In genomic region chr5:111795142-111795541, GRCh38 we compare ENCODE assay signal across 1 cellular context.
TF ChIP-seq lines count a peak whose summit lies in the region.

No MANE protein-coding gene starts in this region.

TF ChIP-seq in HepG2, 621 proteins besides CTCF, POLR2A, EP300 and RAD21:
- TF ChIP-seq ZNF878 (CRISPR knock-in tag; IDR thresholded peaks at IDR 0.05) (no peak), ZNF30 (CRISPR knock-in tag; IDR thresholded peaks at IDR 0.05) (no peak), CSRNP1 (CRISPR knock-in tag; IDR thresholded peaks at IDR 0.05) (no peak), MAFF (IDR thresholded peaks at IDR 0.05; ENCODE audit: low read depth, low read length) (peak; percentile 74), MAFK (conservative IDR thresholded peaks at IDR 0.05 in 1 of 2, IDR thresholded peaks at IDR 0.05 in 1 of 2; ENCODE audit: low read length in 2 of 2) (peak; percentile 67 to 84), TBP (CRISPR knock-in tag; IDR thresholded peaks at IDR 0.05) (no peak), ZFP62 (CRISPR knock-in tag; IDR thresholded peaks at IDR 0.05) (no peak), MEF2D (CRISPR knock-in tag; IDR thresholded peaks at IDR 0.05) (no peak), ZNF652 (CRISPR knock-in tag; IDR thresholded peaks at IDR 0.05; ENCODE audit: borderline replicate concordance, low read depth) (no peak), ZNF296 (CRISPR knock-in tag; conservative IDR thresholded peaks at IDR 0.05) (no peak)
- TF ChIP-seq, protein P1, sequence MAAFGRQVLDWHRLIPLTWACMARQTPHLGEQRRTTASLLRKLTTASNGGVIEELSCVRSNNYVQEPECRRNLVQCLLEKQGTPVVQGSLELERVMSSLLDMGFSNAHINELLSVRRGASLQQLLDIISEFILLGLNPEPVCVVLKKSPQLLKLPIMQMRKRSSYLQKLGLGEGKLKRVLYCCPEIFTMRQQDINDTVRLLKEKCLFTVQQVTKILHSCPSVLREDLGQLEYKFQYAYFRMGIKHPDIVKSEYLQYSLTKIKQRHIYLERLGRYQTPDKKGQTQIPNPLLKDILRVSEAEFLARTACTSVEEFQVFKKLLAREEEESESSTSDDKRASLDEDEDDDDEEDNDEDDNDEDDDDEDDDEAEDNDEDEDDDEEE (CRISPR knock-in tag; IDR thresholded peaks at IDR 0.05): no peak
- TF ChIP-seq, protein P2, sequence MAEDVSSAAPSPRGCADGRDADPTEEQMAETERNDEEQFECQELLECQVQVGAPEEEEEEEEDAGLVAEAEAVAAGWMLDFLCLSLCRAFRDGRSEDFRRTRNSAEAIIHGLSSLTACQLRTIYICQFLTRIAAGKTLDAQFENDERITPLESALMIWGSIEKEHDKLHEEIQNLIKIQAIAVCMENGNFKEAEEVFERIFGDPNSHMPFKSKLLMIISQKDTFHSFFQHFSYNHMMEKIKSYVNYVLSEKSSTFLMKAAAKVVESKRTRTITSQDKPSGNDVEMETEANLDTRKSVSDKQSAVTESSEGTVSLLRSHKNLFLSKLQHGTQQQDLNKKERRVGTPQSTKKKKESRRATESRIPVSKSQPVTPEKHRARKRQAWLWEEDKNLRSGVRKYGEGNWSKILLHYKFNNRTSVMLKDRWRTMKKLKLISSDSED (CRISPR knock-in tag; IDR thresholded peaks at IDR 0.05): no peak
